ENCODE assay signal across 20 cellular contexts in the genomic region with DNA sequence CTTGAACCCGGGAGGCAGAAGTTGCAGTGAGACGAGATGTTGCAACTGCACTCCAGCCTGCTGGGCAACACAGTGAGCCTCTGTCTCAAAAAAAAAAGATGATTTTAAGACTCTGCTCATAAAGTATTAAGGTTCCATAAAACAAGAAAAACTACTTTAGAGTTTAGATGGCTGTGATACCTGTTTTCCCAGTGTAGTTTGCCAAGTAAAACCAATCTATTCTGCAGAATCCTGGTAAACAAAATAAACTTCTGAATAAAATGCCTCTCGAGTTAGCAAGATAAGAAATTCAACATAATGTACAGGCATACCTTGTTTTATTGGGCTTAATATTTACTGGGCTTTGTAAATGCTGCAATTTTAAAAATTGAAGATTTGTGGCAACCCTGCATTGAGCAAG. TPM values are rescaled to one million over a fixed set of nuclear protein-coding genes. Genes with fewer than 3 reads are reported as not detected.
DNase-seq lines count a peak whose midpoint lies in the region; TF ChIP-seq lines count a peak whose summit lies in the region.
"Had no signal": no experiment of that assay in that cellular context is flagged by ENCODE, and none has a peak within 500 bp of the region (broad histone marks: within the 10 kb centered on the region; RNA-seq: fewer than 3 reads in every experiment).

No MANE protein-coding gene starts in this region.

- H3K9me3 Mint-ChIP-seq in type B pancreatic cell (no peaks in the 10 kb centered on the region), nephron progenitor cell (no peaks in the 10 kb centered on the region)
- H3K9me3 Mint-ChIP-seq: CD14-positive monocyte; CD4-positive, alpha-beta T cell; CD8-positive, alpha-beta memory T cell had no signal

- intact Hi-C loops in left ventricle myocardium inferior (cut with micrococcal nuclease) = no loop called here

- H3K4me3 ChIP-seq in left ventricle myocardium inferior = no peak overlapping the region
- H3K4me3 ChIP-seq in right atrium auricular region = no peak overlapping the region
- H3K4me3 ChIP-seq: BLaER1, GM12878, GM23248 had no signal

- H3K27ac ChIP-seq in left ventricle myocardium inferior (replicated peaks) (peak overlapping the region; percentile 7), right atrium auricular region (no peak overlapping the region), VCaP (peak overlapping the region; percentile 96)
- H3K27ac ChIP-seq: 22Rv1, BLaER1, GM23248 had no signal

- no peak for TF ChIP-seq CTCF in left ventricle myocardium inferior (IDR thresholded peaks at IDR 0.05; ENCODE audit: borderline replicate concordance)
- TF ChIP-seq CTCF in right atrium auricular region (IDR thresholded peaks at IDR 0.05) = no peak
- no peak for TF ChIP-seq CTCF in VCaP (conservative IDR thresholded peaks at IDR 0.05)
- TF ChIP-seq CTCF in type B pancreatic cell (conservative IDR thresholded peaks at IDR 0.05) = no peak
- TF ChIP-seq CTCF in nephron progenitor cell (IDR thresholded peaks at IDR 0.05) = no peak

- H3K27me3 Mint-ChIP-seq in type B pancreatic cell = no peaks in the 10 kb centered on the region
- peaks cover 4% of the 10 kb centered on the region for H3K27me3 Mint-ChIP-seq in nephron progenitor cell (ENCODE audit: low read depth, poor library complexity)
- H3K27me3 Mint-ChIP-seq: B cell; CD4-positive, alpha-beta T cell; CD8-positive, alpha-beta memory T cell had no signal

- H3K9me3 ChIP-seq in left ventricle myocardium inferior (replicated peaks) (no peaks in the 10 kb centered on the region), right atrium auricular region (no peaks in the 10 kb centered on the region)

- DNase-seq in left ventricle myocardium inferior = no peak
- DNase-seq in right atrium auricular region (ENCODE audit: low spot score) = no peak
- DNase-seq in type B pancreatic cell (ENCODE audit: extremely low spot score, unreplicated experiment) = no peak
- DNase-seq in nephron progenitor cell = no peak
- DNase-seq in KBM-7 = no peak
- DNase-seq: CD4-positive, alpha-beta T cell; CD8-positive, alpha-beta memory T cell; DMS 273 treated with DMSO at 0.1 percent for 48 hours; DMS79; EL; GDM1; GM23248; H7 had no signal

- in situ Hi-C loops in KBM-7 (cut with MboI; ENCODE audit: low pct_unique_long_range_greater_than_20kb, low sequenced_read_pairs) = no loop called here

- H3K4me1 Mint-ChIP-seq in type B pancreatic cell (ENCODE audit: unreplicated experiment) = no peaks in the 10 kb centered on the region
- H3K4me1 Mint-ChIP-seq in nephron progenitor cell = no peaks in the 10 kb centered on the region
- H3K4me1 Mint-ChIP-seq: B cell, CD14-positive monocyte had no signal

- H3K36me3 Mint-ChIP-seq in type B pancreatic cell (peaks cover 12% of the 10 kb centered on the region), nephron progenitor cell (ENCODE audit: low read depth) (peaks cover 34% of the 10 kb centered on the region)

- peak overlapping the region; percentile 69 for H3K27ac Mint-ChIP-seq in type B pancreatic cell
- H3K27ac Mint-ChIP-seq in nephron progenitor cell = no peak overlapping the region
- H3K27ac Mint-ChIP-seq: B cell; CD14-positive monocyte; CD4-positive, alpha-beta T cell had no signal

- H3K4me1 ChIP-seq in left ventricle myocardium inferior (peaks cover 6% of the 10 kb centered on the region), right atrium auricular region (no peaks in the 10 kb centered on the region)
- H3K4me1 ChIP-seq: BLaER1 had no signal

- H3K4me3 Mint-ChIP-seq in type B pancreatic cell = no peak overlapping the region
- no peak overlapping the region for H3K4me3 Mint-ChIP-seq in nephron progenitor cell
- H3K4me3 Mint-ChIP-seq: B cell; CD14-positive monocyte; CD4-positive, alpha-beta T cell; CD8-positive, alpha-beta memory T cell had no signal

- H3K36me3 ChIP-seq in left ventricle myocardium inferior (peaks cover 85% of the 10 kb centered on the region), right atrium auricular region (peaks cover 57% of the 10 kb centered on the region)

- no peaks in the 10 kb centered on the region for H3K27me3 ChIP-seq in left ventricle myocardium inferior (ENCODE audit: low read depth)
- no peaks in the 10 kb centered on the region for H3K27me3 ChIP-seq in right atrium auricular region
- H3K27me3 ChIP-seq: BLaER1 had no signal

RNA-seq across cellular contexts. Expression of gene LTN1, which starts 30.8 kb away (rescaled TPM):
- total RNA-seq in left ventricle myocardium inferior (16.6 TPM), right atrium auricular region (10 to 100 TPM; 12.3 to 18.2 TPM), type B pancreatic cell (ENCODE audit: low replicate concordance) (24.3 and 27.8 TPM in 2 replicates)

RNA-seq across cellular contexts. Expression of gene RWDD2B, which starts 57.2 kb away (rescaled TPM):
- 14.3 TPM for total RNA-seq in left ventricle myocardium inferior
- total RNA-seq in right atrium auricular region = 10 to 100 TPM in 1 of 2 donors, 1 to 10 TPM in 1; 7.2 to 14.9 TPM
- 9.2 and 10.7 TPM in 2 replicates for total RNA-seq in type B pancreatic cell (ENCODE audit: low replicate concordance)
- total RNA-seq: H1 had no signal

Comparison
In these comparisons a context has a peak if more than half of its experiments do, and no peak if none do; other contexts are left out.
1. H3K27ac ChIP-seq: peak in left ventricle myocardium inferior (single experiment) and VCaP (single experiment); none in right atrium auricular region (0 of 2).